8 cellular contexts compared by ENCODE assay signal in the genomic region with DNA sequence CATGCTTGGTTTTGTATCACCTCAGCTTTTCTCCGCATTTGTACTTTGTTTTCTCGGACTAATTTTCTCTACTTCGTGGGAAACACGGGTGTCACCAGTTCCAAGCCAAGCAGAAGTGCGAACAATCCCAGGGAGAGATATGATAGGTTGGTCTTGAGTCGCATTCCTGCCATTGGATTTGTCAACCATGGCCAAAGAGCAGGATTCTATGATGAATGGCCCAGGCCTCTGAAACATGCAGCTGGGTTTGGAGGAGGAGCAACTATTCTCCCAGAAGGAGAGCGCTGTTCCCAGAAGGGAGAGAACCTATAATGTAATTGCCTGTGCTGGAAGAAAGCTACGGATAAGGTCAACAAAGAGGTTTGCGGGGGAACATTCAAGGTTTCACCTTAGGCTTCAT. TPM values are rescaled to one million over a fixed set of nuclear protein-coding genes. Genes with fewer than 3 reads are reported as not detected.
"Had no signal": no experiment of that assay in that cellular context is flagged by ENCODE, and none has a peak within 500 bp of the region (broad histone marks: within the 10 kb centered on the region; RNA-seq: fewer than 3 reads in every experiment).

No MANE protein-coding gene starts in this region.

- H3K27ac Mint-ChIP-seq: H9 had no signal

- H3K4me2 ChIP-seq: KMS-11 had no signal

- H3K4me3 Mint-ChIP-seq: H9 had no signal

- H3K27ac ChIP-seq: GM23248, KMS-11 had no signal

- DNase-seq: GM23248, H9, HCEC 1CT, IMR-90 had no signal

- H3K4me1 Mint-ChIP-seq: H9 had no signal

- H2AFZ ChIP-seq: GM23248 had no signal

- H3K4me3 ChIP-seq: GM23248, K562 had no signal

- H3K9ac ChIP-seq: GM23248, KMS-11 had no signal

- ATAC-seq: K562 had no signal

RNA-seq across cellular contexts. Expression of a gene that starts 10.3 kb away (rescaled TPM):
- total RNA-seq: GM23248, H9, K562 had no signal
- polyA plus RNA-seq: GM23248, IMR-90, K562 had no signal

RNA-seq across cellular contexts. Expression of a gene that starts 14.1 kb away (rescaled TPM):
- total RNA-seq: GM23248, H1, H9, HT-29, IMR-90, K562 had no signal
- polyA plus RNA-seq: GM23248, IMR-90, K562 had no signal
